8 cellular contexts compared by ENCODE assay signal in the genomic region with DNA sequence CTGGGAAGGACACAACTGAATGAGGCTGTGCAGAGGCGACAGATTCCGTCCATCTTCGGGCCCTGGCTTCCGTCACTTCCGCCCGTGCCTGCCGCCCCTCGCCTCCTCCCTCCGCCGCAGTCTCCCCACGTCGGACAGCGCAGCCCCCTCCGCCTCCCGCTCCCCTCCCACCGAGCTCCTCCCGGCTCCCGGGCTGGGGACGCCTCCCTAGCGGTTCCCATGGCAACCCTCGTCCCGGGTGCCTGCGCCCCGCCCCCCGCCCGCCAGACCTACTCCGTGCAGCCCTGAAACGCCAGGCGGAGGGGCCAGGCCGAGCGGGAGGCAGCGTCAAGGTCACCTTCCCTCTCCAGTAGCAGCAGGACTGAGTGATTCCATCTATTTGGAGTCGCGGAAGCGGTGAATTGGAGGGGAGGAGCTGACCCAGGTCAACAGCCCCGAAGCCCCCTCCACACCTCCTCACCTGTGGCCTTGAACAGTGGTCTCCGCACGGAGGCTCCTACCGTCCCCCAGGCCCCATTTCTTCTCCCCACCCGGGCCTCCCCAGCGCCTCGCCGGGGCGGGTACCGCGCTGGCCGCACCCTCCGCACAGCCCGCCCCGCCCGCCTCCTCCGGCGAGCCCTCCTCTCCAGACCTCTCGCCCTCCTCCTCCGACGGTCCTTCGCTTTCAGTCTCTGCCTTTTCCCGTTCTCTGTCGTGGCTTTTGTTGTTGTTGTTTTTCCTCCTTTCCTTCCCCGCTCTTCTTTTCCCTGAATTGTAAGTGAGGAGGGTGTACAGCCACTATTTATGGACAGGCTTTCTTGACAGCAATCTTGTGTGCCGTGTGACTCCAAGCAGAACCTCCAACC. TPM values are rescaled to one million over a fixed set of nuclear protein-coding genes. Genes with fewer than 3 reads are reported as not detected.
DNase-seq lines count a peak whose midpoint lies in the region; TF ChIP-seq lines count a peak whose summit lies in the region.

No MANE protein-coding gene starts in this region.

- peaks cover 15% of the 10 kb centered on the region for H3K27me3 Mint-ChIP-seq in H9 (ENCODE audit: low read depth)
- H3K27me3 Mint-ChIP-seq in nephron (ENCODE audit: low read depth), result no peaks in the 10 kb centered on the region

- peaks cover 0 to 28% (median 6%) of the 10 kb centered on the region in 3 donors for H3K36me3 ChIP-seq in tibial artery

- H3K9me3 ChIP-seq in H9 (ENCODE audit: control insufficient read depth, low read depth, low read length), result no peaks in the 10 kb centered on the region
- no peaks in the 10 kb centered on the region for H3K9me3 ChIP-seq in tibial artery

- no peaks in the 10 kb centered on the region; the same call in 1 of the 2 replicates for H3K27me3 ChIP-seq in H9 (ENCODE audit: insufficient read depth, low read length)
- no peaks in the 10 kb centered on the region for H3K27me3 ChIP-seq in tibial artery

- H3K23ac ChIP-seq in H9 (ENCODE audit: insufficient read length, low read depth, low read length), result no peak overlapping the region

- H2BK15ac ChIP-seq in H9 (ENCODE audit: low read depth, low read length), result no peak overlapping the region

- H3K27ac Mint-ChIP-seq in H9 (peak overlapping the region; percentile 83 to 96 (median 91)), nephron (peak overlapping the region; percentile 90 to 98 (median 97))

- no CpG with 5 or more reads among the region's 61 CpGs for WGBS in H9 (ENCODE audit: extremely low coverage, insufficient read length, low lambda C conversion rate)

- H3K36me3 Mint-ChIP-seq in H9 (ENCODE audit: insufficient read depth in 1 of 3, low read depth in 3 of 3) (peaks cover 2 to 4% (median 4%) of the 10 kb centered on the region in 3 experiments), nephron (ENCODE audit: low read depth) (peaks cover 15% of the 10 kb centered on the region)

- peak overlapping the region; percentile 49 for H2BK5ac ChIP-seq in H9 (ENCODE audit: insufficient read length, low read length)

- H3K79me1 ChIP-seq in H9 (ENCODE audit: insufficient read depth, low read depth, low read length, poor library complexity, severe bottlenecking), result no peaks in the 10 kb centered on the region

- peak overlapping the region; percentile 86 to 89 for H3K4me3 Mint-ChIP-seq in H9
- H3K4me3 Mint-ChIP-seq in nephron, result peak overlapping the region; percentile 87 to 93 (median 93)

- no peaks in the 10 kb centered on the region; the same call in 1 of the 2 replicates for H3K4me1 ChIP-seq in H9 (ENCODE audit: insufficient read depth, low read length)
- H3K4me1 ChIP-seq in tibial artery, result peaks cover 0 to 18% (median 9%) of the 10 kb centered on the region in 4 donors

- H3K4ac ChIP-seq in H9 (ENCODE audit: low read depth, low read length), result no peak overlapping the region

- peaks cover 18% of the 10 kb centered on the region for H3K23me2 ChIP-seq in H9 (ENCODE audit: insufficient read length, low read depth, low read length, poor library complexity, severe bottlenecking)

- H4K20me1 ChIP-seq in H9 (ENCODE audit: control insufficient read depth, insufficient read depth, insufficient read length), result no peaks in the 10 kb centered on the region

- H3K79me2 ChIP-seq in H9 (ENCODE audit: insufficient read depth, low read length), result no peaks in the 10 kb centered on the region

- H2AK5ac ChIP-seq in H9 (ENCODE audit: insufficient read length, low read length), result no peak overlapping the region

- peak overlapping the region; percentile 64 for H3K18ac ChIP-seq in H9 (ENCODE audit: insufficient read length, low read depth, low read length)

- H2AFZ ChIP-seq in H9 (ENCODE audit: low read length), result no peak overlapping the region

- no peak overlapping the region for H2BK20ac ChIP-seq in H9 (ENCODE audit: low read depth, low read length, poor library complexity, severe bottlenecking)

- peak overlapping the region; percentile 53 for H3K56ac ChIP-seq in H9 (ENCODE audit: insufficient read length, low read depth, low read length)

- H3K27ac ChIP-seq in H9 (ENCODE audit: insufficient read length, low read depth, low read length) (peak overlapping the region; percentile 11), tibial artery (peak overlapping the region; percentile 91 to 95)

- peak overlapping the region; percentile 98 for H3K4me2 ChIP-seq in H9 (ENCODE audit: insufficient read depth, insufficient read length, low read length)

- H3K14ac ChIP-seq in H9 (ENCODE audit: insufficient read depth, low read length), result peak overlapping the region; percentile 69

- TF ChIP-seq CTCF in H9 (conservative IDR thresholded peaks at IDR 0.05), result no peak
- TF ChIP-seq CTCF in foreskin fibroblast (IDR thresholded peaks at IDR 0.05; ENCODE audit: low read depth, low read length), result no peak
- TF ChIP-seq CTCF in nephron (IDR thresholded peaks at IDR 0.05; ENCODE audit: unreplicated experiment in 3 of 3), result no peak
- TF ChIP-seq CTCF in tibial artery (IDR thresholded peaks at IDR 0.05), result no peak

- H3K9ac ChIP-seq in H9 (ENCODE audit: extremely low read depth, insufficient read length, low read length), result peak overlapping the region; percentile 64

- no peak overlapping the region for H2BK12ac ChIP-seq in H9 (ENCODE audit: insufficient read length, low read depth, low read length)

- H3K4me3 ChIP-seq in foreskin fibroblast (ENCODE audit: low read depth in 1 of 2, low read length in 2 of 2) (peak overlapping the region; percentile 73 to 84), tibial artery (peak overlapping the region; percentile 65 to 90)

- no peak overlapping the region for H3T11ph ChIP-seq in H9 (ENCODE audit: low read length)

- H3K9me3 Mint-ChIP-seq in H9, result no peaks in the 10 kb centered on the region; a peak in 1 of 5 replicates
- no peaks in the 10 kb centered on the region for H3K9me3 Mint-ChIP-seq in nephron

- H3K4me1 Mint-ChIP-seq in H9, result peaks cover 15 to 23% of the 10 kb centered on the region in 2 experiments
- peaks cover 10% of the 10 kb centered on the region for H3K4me1 Mint-ChIP-seq in nephron

- H2BK120ac ChIP-seq in H9 (ENCODE audit: low read depth, low read length, poor library complexity, severe bottlenecking), result no peak overlapping the region

- H4K91ac ChIP-seq in H9 (ENCODE audit: insufficient read length, low read depth, low read length), result no peak overlapping the region

- peak; percentile 51 for DNase-seq in GM04503 (ENCODE audit: low read depth)
- DNase-seq in H9, result peak; percentile 97
- DNase-seq in M059J (ENCODE audit: low read depth), result peak; percentile 99
- DNase-seq in RPMI8226, result peak; percentile 93
- peak; percentile 64 for DNase-seq in activated naive CD4-positive, alpha-beta T cell treated with Interleukin-2 at 50 U/mL for 16 hours
- DNase-seq in foreskin fibroblast, result peak; percentile 95 to 98
- DNase-seq in tibial artery, result peak; percentile 87 to 95

- no peak overlapping the region for H4K8ac ChIP-seq in H9 (replicated peaks; ENCODE audit: insufficient read length, low read depth, low read length)

- no peak overlapping the region for H4K5ac ChIP-seq in H9 (ENCODE audit: insufficient read length, low read depth, low read length)

- intact Hi-C loops in tibial artery (cut with DNase I; ENCODE audit: low total_unique reads), result loop anchor here (1.0 kb wide), 1 partner anchor 20 kb away; no protein-coding TSS in a partner anchor

RNA-seq across cellular contexts. Expression of a gene that starts 1.0 kb away (rescaled TPM):
- 18.9 and 22.7 TPM in 2 replicates for total RNA-seq in H9 (2021)
- 102 and 149 TPM in 2 replicates for total RNA-seq in M059J (2014; rRNA removed; shearing (Covaris generic))

RNA-seq across cellular contexts. Expression of a gene that starts 22.5 kb away (rescaled TPM):
- total RNA-seq in H9 (2021), result 54.4 and 55.1 TPM in 2 replicates
- 5.1 and 16.5 TPM in 2 replicates for total RNA-seq in M059J (2014; rRNA removed; shearing (Covaris generic))

RNA-seq across cellular contexts. Expression of a gene that starts 32.7 kb away (rescaled TPM):
- total RNA-seq in H9 (2021), result 20.0 and 20.8 TPM in 2 replicates
- total RNA-seq in M059J (2014; rRNA removed; shearing (Covaris generic)), result 34.1 and 35.5 TPM in 2 replicates

RNA-seq across cellular contexts. Expression of a gene that starts 50.5 kb away (rescaled TPM):
- total RNA-seq in H9 (2021), result 41.3 and 43.3 TPM in 2 replicates
- total RNA-seq in M059J (2014; rRNA removed; shearing (Covaris generic)), result 12.7 and 16.9 TPM in 2 replicates

RNA-seq across cellular contexts. Expression of a gene that starts 57.3 kb away (rescaled TPM):
- total RNA-seq in H9 (2021), result 13.8 and 14.5 TPM in 2 replicates
- total RNA-seq in M059J (2014; rRNA removed; shearing (Covaris generic)), result 0.91 and 2.2 TPM in 2 replicates

Comparison
In these comparisons a context has a peak if more than half of its experiments do, and no peak if none do; other contexts are left out.
1. Peak in every context shown above with its lines: DNase-seq, H3K4me3 ChIP-seq and H3K27ac ChIP-seq.